ENCODE assay signal across 8 cellular contexts in the genomic region with DNA sequence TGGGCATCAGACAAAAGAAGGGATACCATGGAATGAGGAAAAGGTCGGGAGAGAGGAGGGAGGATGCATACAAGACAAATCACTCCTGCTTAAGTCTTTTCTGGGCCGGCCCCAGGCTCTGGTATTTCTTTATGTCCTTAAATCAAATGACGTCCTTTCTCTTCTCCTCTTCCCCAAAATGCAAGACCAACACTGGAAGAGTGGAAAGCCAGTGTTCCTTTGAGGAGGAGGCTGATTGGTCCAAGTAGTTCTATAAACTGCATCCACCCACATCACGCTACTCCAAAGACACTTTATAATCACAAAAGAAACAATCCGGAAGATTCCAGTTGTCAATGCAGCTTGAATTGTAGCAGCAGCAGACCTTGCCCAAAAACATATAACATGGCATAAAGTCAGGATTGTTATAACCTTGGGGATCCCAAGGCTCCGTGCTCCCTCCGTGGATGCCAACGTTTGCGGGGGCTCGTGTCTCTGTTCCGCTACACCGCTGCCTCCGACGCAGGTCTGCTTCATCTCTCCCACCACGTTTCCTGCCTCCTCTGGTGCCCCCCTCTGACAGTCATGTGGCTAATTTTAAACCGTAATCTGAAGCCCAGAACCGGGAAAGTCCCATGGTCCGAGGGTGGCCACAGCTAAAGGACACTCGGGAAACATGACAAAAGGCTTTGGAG. TPM values are rescaled to one million over a fixed set of nuclear protein-coding genes. Genes with fewer than 3 reads are reported as not detected.
DNase-seq lines count a peak whose midpoint lies in the region; ATAC-seq and TF ChIP-seq lines count a peak whose summit lies in the region.

No MANE protein-coding gene starts in this region.

- H3K79me1 ChIP-seq in neuronal stem cell (ENCODE audit: low read depth, low read length): no peaks in the 10 kb centered on the region

- H3K9me2 ChIP-seq in HCT116 (ENCODE audit: insufficient read depth): no peaks in the 10 kb centered on the region

- H3K9ac ChIP-seq in HCT116 (ENCODE audit: low read length): no peak overlapping the region
- no peak overlapping the region for H3K9ac ChIP-seq in neuronal stem cell (ENCODE audit: low read depth, low read length, poor library complexity)

- RAD21 ChIA-PET in HCT116 (lab: Charles Lee; ENCODE audit: low non-redundant PET in 1 of 2, low total read pairs in 2 of 2, uncharacterized antibody in 2 of 2, unreplicated experiment in 2 of 2): no interaction called here

- no peaks in the 10 kb centered on the region for H3K27me3 ChIP-seq in HCT116 (ENCODE audit: insufficient read depth, low read length)
- H3K27me3 ChIP-seq in foreskin keratinocyte: no peaks in the 10 kb centered on the region
- no peaks in the 10 kb centered on the region for H3K27me3 ChIP-seq in neuronal stem cell (ENCODE audit: control insufficient read depth in 3 of 3, insufficient read depth in 3 of 3, low read depth in 1 of 3, low read length in 3 of 3)
- no peaks in the 10 kb centered on the region for H3K27me3 ChIP-seq in vagina

- no peak overlapping the region for H2BK15ac ChIP-seq in neuronal stem cell (ENCODE audit: low read length)

- no peak overlapping the region for H4K91ac ChIP-seq in neuronal stem cell (ENCODE audit: low read depth, low read length, poor library complexity)

- TF ChIP-seq POLR2A in HCT116 (IDR thresholded peaks at IDR 0.05; ENCODE audit: borderline replicate concordance, extremely low read depth, insufficient read depth, insufficient read length) (no peak), vagina (IDR thresholded peaks at IDR 0.05) (no peak)

- CTCF ChIA-PET in HCT116 (lab: Charles Lee): no interaction called here
- CTCF ChIA-PET in HEK293T (lab: Yijun Ruan, JAX): no interaction called here

- peak; percentile 48 for TF ChIP-seq RAD21 in HCT116 (IDR thresholded peaks at IDR 0.05; ENCODE audit: low read depth)

- H3K18ac ChIP-seq in neuronal stem cell (ENCODE audit: low read length): no peak overlapping the region

- H2AK5ac ChIP-seq in neuronal stem cell (ENCODE audit: low read depth, low read length): no peak overlapping the region

- H3K9me3 ChIP-seq in HCT116 (ENCODE audit: control insufficient read depth in 1 of 2, insufficient read depth in 1 of 2, low read depth in 1 of 2, low read length in 2 of 2) (peaks cover 0 to 6% of the 10 kb centered on the region in 2 experiments; a peak in 1 of 4 replicates), neuronal stem cell (replicated peaks in 1 of 2; ENCODE audit: control insufficient read depth in 2 of 2, insufficient read depth in 1 of 2, low read depth in 1 of 2, low read length in 2 of 2) (peaks cover 0 to 4% of the 10 kb centered on the region in 2 donors), vagina (no peaks in the 10 kb centered on the region)

- H3K36me3 ChIP-seq in HCT116 (ENCODE audit: control insufficient read depth in 1 of 2, insufficient read depth in 2 of 2, low read length in 2 of 2): no peaks in the 10 kb centered on the region
- no peaks in the 10 kb centered on the region for H3K36me3 ChIP-seq in neuronal stem cell (replicated peaks in 1 of 2; ENCODE audit: control insufficient read depth in 2 of 2, insufficient read depth in 2 of 2, low read length in 2 of 2)
- H3K36me3 ChIP-seq in vagina: no peaks in the 10 kb centered on the region

- ATAC-seq in HCT116 (no peak), foreskin keratinocyte (no peak), HG03039 (IDR thresholded peaks at IDR 0.05; ENCODE audit: unreplicated experiment) (no peak)

- no CpG with 5 or more reads among the region's 19 CpGs for WGBS in neuronal stem cell (ENCODE audit: extremely low coverage in 2 of 2, insufficient read length in 2 of 2, insufficient replicate concordance in 1 of 2), 2 donors

- no TSS peak for BruUV-seq in HCT116 (replicated peaks; lab: Mats Ljungman, UMichigan)

- H2AFZ ChIP-seq in HCT116 (ENCODE audit: low read depth, low read length, poor library complexity, severe bottlenecking): no peak overlapping the region
- peak overlapping the region; percentile 75 for H2AFZ ChIP-seq in neuronal stem cell (ENCODE audit: low read length)

- no peak overlapping the region for H3K23ac ChIP-seq in neuronal stem cell (ENCODE audit: low read depth, low read length, poor library complexity)

- no peak overlapping the region for H2BK12ac ChIP-seq in neuronal stem cell (ENCODE audit: low read length)

- no peak overlapping the region for H2BK5ac ChIP-seq in neuronal stem cell (ENCODE audit: low read length)

- no peaks in the 10 kb centered on the region for H4K20me1 ChIP-seq in HCT116 (ENCODE audit: insufficient read depth)

- peaks cover 3 to 20% of the 10 kb centered on the region in 2 experiments; a peak in 3 of 4 replicates for H3K4me1 ChIP-seq in HCT116 (ENCODE audit: control insufficient read depth in 1 of 2, insufficient read depth in 2 of 2, low read length in 2 of 2)
- peaks cover 14% of the 10 kb centered on the region for H3K4me1 ChIP-seq in foreskin keratinocyte
- H3K4me1 ChIP-seq in neuronal stem cell (ENCODE audit: control insufficient read depth in 2 of 2, insufficient read depth in 1 of 2, low read depth in 1 of 2, low read length in 2 of 2): peaks cover 2 to 14% of the 10 kb centered on the region in 2 donors
- H3K4me1 ChIP-seq in vagina: peaks cover 42% of the 10 kb centered on the region

- no peak overlapping the region for H2BK120ac ChIP-seq in neuronal stem cell (ENCODE audit: low read depth, low read length)

- H3K79me2 ChIP-seq in HCT116 (ENCODE audit: insufficient read depth, low read length): no peaks in the 10 kb centered on the region

- H3K4me3 ChIP-seq in HCT116 (replicated peaks in 1 of 2; ENCODE audit: low read depth in 1 of 2, low read length in 2 of 2) (no peak overlapping the region), neuronal stem cell (ENCODE audit: low read length in 2 of 2) (no peak overlapping the region), vagina (peak overlapping the region; percentile 37 to 43)

- H3K4ac ChIP-seq in neuronal stem cell (ENCODE audit: low read length): no peak overlapping the region

- H3K27ac ChIP-seq in HCT116 (ENCODE audit: low read depth, low read length): no peak overlapping the region
- H3K27ac ChIP-seq in foreskin keratinocyte: no peak overlapping the region
- no peak overlapping the region for H3K27ac ChIP-seq in neuronal stem cell (replicated peaks; ENCODE audit: low read length)
- H3K27ac ChIP-seq in vagina: peak overlapping the region; percentile 72

- H3K4me2 ChIP-seq in HCT116 (ENCODE audit: low read length) (no peak overlapping the region), neuronal stem cell (ENCODE audit: insufficient read depth, low read length, poor library complexity, severe bottlenecking) (no peak overlapping the region)

- no peak overlapping the region for H4K8ac ChIP-seq in neuronal stem cell (ENCODE audit: low read depth, low read length)

- intact Hi-C loops in HCT116 (cut with micrococcal nuclease): no loop called here
- intact Hi-C loops in vagina (cut with DNase I): no loop called here

- TF ChIP-seq CTCF in HCT116 (IDR thresholded peaks at IDR 0.05 in 2 of 3, conservative IDR thresholded peaks at IDR 0.05 in 1 of 3; ENCODE audit: borderline replicate concordance in 1 of 3, insufficient read depth in 1 of 3, low read depth in 2 of 3, low read length in 2 of 3) (no peak), foreskin keratinocyte (conservative IDR thresholded peaks at IDR 0.05) (peak; percentile 14), vagina (IDR thresholded peaks at IDR 0.05) (peak in 1 of 3 experiments; percentile 22)

- POLR2A ChIA-PET in HCT116 (lab: Charles Lee): no interaction called here
- POLR2A ChIA-PET in HEK293T (lab: Yijun Ruan, JAX): interaction anchor here (0.6 kb wide), 1 partner anchor 152 kb away, joined by 3 read pairs; a partner anchor contains a TSS

- DNase-seq in HCT116 (ENCODE audit: low read depth, low spot score): no peak
- DNase-seq in activated T-cell treated with anti-CD3 and anti-CD28 coated beads, Interleukin-2, amount 50 U/mL, for 1 hour: peak; percentile 48
- no peak for DNase-seq in foreskin keratinocyte
- DNase-seq in neuronal stem cell (ENCODE audit: low spot score): no peak
- no peak for DNase-seq in vagina (ENCODE audit: extremely low spot score in 2 of 2)
- DNase-seq in NCI-H1048 (lab: John Stamatoyannopoulos, UW): no peak
- DNase-seq in HEK293T (ENCODE audit: extremely low spot score): no peak

- H3K14ac ChIP-seq in neuronal stem cell (ENCODE audit: low read length): no peak overlapping the region

TF ChIP-seq in HCT116, 20 proteins besides CTCF, POLR2A, EP300 and RAD21:
- TF ChIP-seq ZFX (IDR thresholded peaks at IDR 0.05) (no peak), POLR2AphosphoS5 (IDR thresholded peaks at IDR 0.05; ENCODE audit: low read depth, low read length) (no peak)
- TF ChIP-seq, protein P1, sequence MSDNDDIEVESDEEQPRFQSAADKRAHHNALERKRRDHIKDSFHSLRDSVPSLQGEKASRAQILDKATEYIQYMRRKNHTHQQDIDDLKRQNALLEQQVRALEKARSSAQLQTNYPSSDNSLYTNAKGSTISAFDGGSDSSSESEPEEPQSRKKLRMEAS (IDR thresholded peaks at IDR 0.05): no peak

TF ChIP-seq in HEK293T, 16 proteins besides CTCF, POLR2A, EP300 and RAD21 (continues in another document):
- TF ChIP-seq, protein P2, sequence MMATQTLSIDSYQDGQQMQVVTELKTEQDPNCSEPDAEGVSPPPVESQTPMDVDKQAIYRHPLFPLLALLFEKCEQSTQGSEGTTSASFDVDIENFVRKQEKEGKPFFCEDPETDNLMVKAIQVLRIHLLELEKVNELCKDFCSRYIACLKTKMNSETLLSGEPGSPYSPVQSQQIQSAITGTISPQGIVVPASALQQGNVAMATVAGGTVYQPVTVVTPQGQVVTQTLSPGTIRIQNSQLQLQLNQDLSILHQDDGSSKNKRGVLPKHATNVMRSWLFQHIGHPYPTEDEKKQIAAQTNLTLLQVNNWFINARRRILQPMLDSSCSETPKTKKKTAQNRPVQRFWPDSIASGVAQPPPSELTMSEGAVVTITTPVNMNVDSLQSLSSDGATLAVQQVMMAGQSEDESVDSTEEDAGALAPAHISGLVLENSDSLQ (IDR thresholded peaks at IDR 0.05): no peak
- no peak for TF ChIP-seq ARNT (IDR thresholded peaks at IDR 0.05)
- TF ChIP-seq L3MBTL2 (conservative IDR thresholded peaks at IDR 0.05): no peak
- TF ChIP-seq BHLHE40 (IDR thresholded peaks at IDR 0.05; ENCODE audit: borderline replicate concordance): no peak
- TF ChIP-seq HDGF (IDR thresholded peaks at IDR 0.05; ENCODE audit: borderline replicate concordance): no peak
- no peak for TF ChIP-seq FOXA1 (IDR thresholded peaks at IDR 0.05)
- TF ChIP-seq FOXK2 (IDR thresholded peaks at IDR 0.05): no peak
- TF ChIP-seq TARDBP (IDR thresholded peaks at IDR 0.05): no peak

RNA-seq across cellular contexts. Expression of a gene that starts 47.1 kb away (rescaled TPM):
- total RNA-seq in HCT116 (2021; ENCODE audit: unreplicated experiment) (33.2 TPM), foreskin keratinocyte (17.0 and 17.1 TPM in 2 replicates), vagina (15.0 TPM)
- polyA plus RNA-seq in HCT116 (2012): 7.3 and 10.3 TPM in 2 replicates
- polyA plus RNA-seq in foreskin keratinocyte: 18.0 and 18.1 TPM in 2 replicates
- 17.4 TPM for polyA plus RNA-seq in neuronal stem cell (2013, experiment 1 of 2)
- 17.8 TPM for polyA plus RNA-seq in neuronal stem cell (2013, experiment 2 of 2)

RNA-seq across cellular contexts. Expression of a gene that starts 55.6 kb away (rescaled TPM):
- 48.0 TPM for total RNA-seq in HCT116 (2021; ENCODE audit: unreplicated experiment)
- 27.4 and 33.4 TPM in 2 replicates for polyA plus RNA-seq in HCT116 (2012)
- total RNA-seq in foreskin keratinocyte: 27.8 and 29.0 TPM in 2 replicates
- 14.4 and 15.2 TPM in 2 replicates for polyA plus RNA-seq in foreskin keratinocyte
- 34.4 TPM for polyA plus RNA-seq in neuronal stem cell (2013, experiment 1 of 2)
- polyA plus RNA-seq in neuronal stem cell (2013, experiment 2 of 2): 35.1 TPM
- 50.6 TPM for total RNA-seq in vagina

Comparison
In these comparisons a context has a peak if more than half of its experiments do, and no peak if none do; other contexts are left out.
1. H3K4me3 ChIP-seq: peak in vagina (2 of 2); none in HCT116 (0 of 2) and neuronal stem cell (0 of 2).